In genomic region chr17:63842540-63843386, GRCh38 we compare ENCODE assay signal across 1 cellular context.
A peak's percentile ranks its signal among the peaks of the same experiment; 100 is the strongest.
TF ChIP-seq lines count a peak whose summit lies in the region.

Gene SMARCD2 (minus strand): TSS chr17:63842685. CDS start chr17:63842674, 11 bp downstream.

TF ChIP-seq in GM12878, 131 proteins besides CTCF, POLR2A, EP300 and RAD21 (continued from another document):
- no peak; the same call in 1 of the 2 replicates for TF ChIP-seq ZNF592 (IDR thresholded peaks at IDR 0.05)
- TF ChIP-seq SIX5 (IDR thresholded peaks at IDR 0.05; ENCODE audit: low read depth, low read length, severe bottlenecking) = peak; percentile 33
- TF ChIP-seq POLR2AphosphoS5 (IDR thresholded peaks at IDR 0.05; ENCODE audit: low read length) = peak; percentile 85
- TF ChIP-seq NBN (IDR thresholded peaks at IDR 0.05) = peak; percentile 87
